Comparison of ENCODE assay signal across 1 cellular context in the genomic region with DNA sequence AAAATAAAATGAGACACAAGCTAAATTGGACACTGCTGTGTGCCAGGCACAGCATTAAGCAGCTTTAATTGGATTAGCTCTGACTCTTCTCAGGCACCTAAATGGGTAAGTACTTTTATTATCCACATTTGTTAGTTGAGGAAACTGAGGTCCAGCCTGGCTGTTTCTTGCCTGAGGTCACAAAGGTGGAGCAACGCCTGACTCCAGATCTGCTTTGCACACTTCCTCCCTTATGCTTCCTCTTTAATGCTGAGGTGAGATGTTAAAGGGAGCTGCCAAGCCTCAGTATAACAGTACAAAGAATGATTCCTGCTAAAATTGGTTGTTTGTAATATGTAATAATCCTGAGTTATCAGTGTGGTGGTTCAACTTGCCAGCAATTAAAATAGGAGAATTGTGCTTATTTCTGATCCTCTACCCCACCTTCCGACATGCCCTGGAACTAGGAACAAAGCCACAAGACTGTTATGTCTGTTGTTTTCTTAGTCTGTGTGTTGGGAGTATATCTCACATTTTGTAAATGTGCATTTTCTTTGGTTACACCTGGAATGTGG.
TF ChIP-seq lines count a peak whose summit lies in the region.

No MANE protein-coding gene starts in this region.

TF ChIP-seq in IMR-90, 13 proteins besides CTCF, POLR2A, EP300 and RAD21:
- TF ChIP-seq RFX5 (IDR thresholded peaks at IDR 0.05; ENCODE audit: low read depth, low read length) (no peak), MXI1 (IDR thresholded peaks at IDR 0.05; ENCODE audit: borderline replicate concordance, low read depth, low read length) (no peak), CHD1 (IDR thresholded peaks at IDR 0.05; ENCODE audit: low read depth, low read length) (no peak), CEBPB (IDR thresholded peaks at IDR 0.05; ENCODE audit: low read depth, low read length) (no peak), NFE2L2 (IDR thresholded peaks at IDR 0.05; ENCODE audit: low read depth, low read length) (no peak)
- TF ChIP-seq, protein P1, sequence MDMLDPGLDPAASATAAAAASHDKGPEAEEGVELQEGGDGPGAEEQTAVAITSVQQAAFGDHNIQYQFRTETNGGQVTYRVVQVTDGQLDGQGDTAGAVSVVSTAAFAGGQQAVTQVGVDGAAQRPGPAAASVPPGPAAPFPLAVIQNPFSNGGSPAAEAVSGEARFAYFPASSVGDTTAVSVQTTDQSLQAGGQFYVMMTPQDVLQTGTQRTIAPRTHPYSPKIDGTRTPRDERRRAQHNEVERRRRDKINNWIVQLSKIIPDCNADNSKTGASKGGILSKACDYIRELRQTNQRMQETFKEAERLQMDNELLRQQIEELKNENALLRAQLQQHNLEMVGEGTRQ (IDR thresholded peaks at IDR 0.05; ENCODE audit: low read depth, low read length) = no peak
TF ChIP-seq in IMR-90: peak in this region for 0.
